Comparison of ENCODE assay signal across 8 cellular contexts in genomic region chr4:102430511-102430910, GRCh38.
DNase-seq lines count a peak whose midpoint lies in the region; ATAC-seq, FAIRE-seq and TF ChIP-seq lines count a peak whose summit lies in the region.

No MANE protein-coding gene starts in this region.

- CTCF ChIA-PET in HCT116 (lab: Charles Lee): interaction anchor here (0.6 to 1.6 kb wide), 31 partner anchors 11 to 1687 kb away, joined by 3 to 14 read pairs (median 3); partner anchors contain the start of gene BDH2

- H3K4me1 Mint-ChIP-seq in activated naive CD8-positive, alpha-beta T cell treated with anti-CD3 and anti-CD28 coated beads, Interleukin-2, amount 10 ng/mL, durations not matched to agents 7 days and 5 days: peaks cover 16% of the 10 kb centered on the region

- H3K4me1 ChIP-seq in BLaER1 treated with 17β-estradiol and CSF1 and Interleukin-3, amounts not matched to agents 10 nM and 100 nM: peaks cover 0 to 7% (median 5%) of the 10 kb centered on the region in 10 experiments; a peak in 8 of 20 replicates
- H3K4me1 ChIP-seq in HCT116 (ENCODE audit: control insufficient read depth in 1 of 2, insufficient read depth in 2 of 2, low read length in 2 of 2) (peaks cover 18 to 29% of the 10 kb centered on the region in 2 experiments; a peak in 3 of 4 replicates), stomach smooth muscle (ENCODE audit: control insufficient read depth, insufficient read depth, low read length) (no peaks in the 10 kb centered on the region)

- no peak for ATAC-seq in HCT116
- peak; percentile 11 for ATAC-seq in activated naive CD8-positive, alpha-beta T cell treated with anti-CD3 and anti-CD28 coated beads, Interleukin-2, amount 10 ng/mL, durations not matched to agents 7 days and 5 days (ENCODE audit: low read depth)

- H3K27me3 Mint-ChIP-seq in activated naive CD8-positive, alpha-beta T cell treated with anti-CD3 and anti-CD28 coated beads, Interleukin-2, amount 10 ng/mL, durations not matched to agents 7 days and 5 days: no peaks in the 10 kb centered on the region

- H3K4me3 ChIP-seq in BLaER1 treated with 17β-estradiol and CSF1 and Interleukin-3, amounts not matched to agents 10 nM and 100 nM: peak overlapping the region; percentile 65 to 75 (median 67)
- H3K4me3 ChIP-seq in HCT116 (replicated peaks in 1 of 2; ENCODE audit: low read depth in 1 of 2, low read length in 2 of 2) (peak overlapping the region; percentile 52 to 65), stomach smooth muscle (ENCODE audit: low read length in 2 of 2) (peak overlapping the region; percentile 71 to 81)

- peak overlapping the region; percentile 73 to 82 (median 79) for H3K9ac ChIP-seq in BLaER1 treated with 17β-estradiol and CSF1 and Interleukin-3, amounts not matched to agents 10 nM and 100 nM
- peak overlapping the region; percentile 72 for H3K9ac ChIP-seq in HCT116 (ENCODE audit: low read length)
- peak overlapping the region; percentile 66 to 72 for H3K9ac ChIP-seq in stomach smooth muscle (ENCODE audit: low read length in 2 of 2)

- H2AFZ ChIP-seq in HCT116 (ENCODE audit: low read depth, low read length, poor library complexity, severe bottlenecking): peak overlapping the region; percentile 89

- POLR2A ChIA-PET in HCT116 (lab: Charles Lee): interaction anchor here (0.6 to 1.2 kb wide), 2 partner anchors 190 to 406 kb away, joined by 3 to 5 read pairs; no protein-coding TSS in a partner anchor
- POLR2A ChIA-PET in activated naive CD8-positive, alpha-beta T cell treated with anti-CD3 and anti-CD28 coated beads, Interleukin-2, amount 10 ng/mL, durations not matched to agents 7 days and 5 days (lab: Charles Lee): interaction anchor here (0.7 to 2.2 kb wide), 4 partner anchors 19 to 438 kb away, joined by 3 to 31 read pairs (median 6); partner anchors contain the start of genes CISD2 and SLC39A8

- H4K20me1 ChIP-seq in BLaER1 treated with 17β-estradiol and CSF1 and Interleukin-3, amounts not matched to agents 10 nM and 100 nM: no peaks in the 10 kb centered on the region
- H4K20me1 ChIP-seq in HCT116 (ENCODE audit: insufficient read depth): no peaks in the 10 kb centered on the region

- TF ChIP-seq CTCF in HCT116 (IDR thresholded peaks at IDR 0.05 in 2 of 3, conservative IDR thresholded peaks at IDR 0.05 in 1 of 3; ENCODE audit: borderline replicate concordance in 1 of 3, insufficient read depth in 1 of 3, low read depth in 2 of 3, low read length in 2 of 3): no peak

- H3K27me3 ChIP-seq in BLaER1 treated with 17β-estradiol and CSF1 and Interleukin-3, amounts not matched to agents 10 nM and 100 nM: peaks cover 9 to 20% (median 16%) of the 10 kb centered on the region in 11 experiments; a peak in 21 of 22 replicates
- H3K27me3 ChIP-seq in HCT116 (ENCODE audit: insufficient read depth, low read length): no peaks in the 10 kb centered on the region
- H3K27me3 ChIP-seq in stomach smooth muscle (ENCODE audit: control insufficient read depth in 1 of 2, insufficient read depth in 2 of 2, low read length in 2 of 2): no peaks in the 10 kb centered on the region

- intact Hi-C loops in HCT116 (cut with micrococcal nuclease): loop anchor here (2.0 kb wide), 1 partner anchor 660 kb away; no protein-coding TSS in a partner anchor

- peak overlapping the region; percentile 91 for H3K4me3 Mint-ChIP-seq in activated naive CD8-positive, alpha-beta T cell treated with anti-CD3 and anti-CD28 coated beads, Interleukin-2, amount 10 ng/mL, durations not matched to agents 7 days and 5 days

- BruUV-seq in HCT116 (replicated peaks; lab: Mats Ljungman, UMichigan): TSS peak; percentile 72

- no peak for TF ChIP-seq POLR2A in HCT116 (IDR thresholded peaks at IDR 0.05; ENCODE audit: borderline replicate concordance, extremely low read depth, insufficient read depth, insufficient read length)

- no peaks in the 10 kb centered on the region for H3K9me2 ChIP-seq in HCT116 (ENCODE audit: insufficient read depth)

- no peak for TF ChIP-seq RAD21 in HCT116 (IDR thresholded peaks at IDR 0.05; ENCODE audit: low read depth)

- DNase-seq in HCT116 (ENCODE audit: low read depth, low spot score): no peak
- DNase-seq in activated naive CD8-positive, alpha-beta T cell treated with anti-CD3 and anti-CD28 coated beads, Interleukin-2, amount 10 ng/mL, durations not matched to agents 7 days and 5 days: no peak
- DNase-seq in stimulated activated CD4-positive, alpha-beta T cell treated with anti-CD3 and anti-CD28 coated beads, Interleukin-2, amount 100 ng/mL, for 24 hours: no peak
- no peak for DNase-seq in LoVo (ENCODE audit: low spot score)
- DNase-seq in kidney glomerular epithelial cell (lab: John Stamatoyannopoulos, UW): no peak

- H3K4me2 ChIP-seq in BLaER1 treated with 17β-estradiol and CSF1 and Interleukin-3, amounts not matched to agents 10 nM and 100 nM: peak overlapping the region; percentile 70 to 93 (median 79)
- H3K4me2 ChIP-seq in HCT116 (ENCODE audit: low read length): peak overlapping the region; percentile 93

- peak; percentile 76 for FAIRE-seq in islet of Langerhans (lab: Jason Lieb, UNC)

- H3K36me3 ChIP-seq in BLaER1 treated with 17β-estradiol and CSF1 and Interleukin-3, amounts not matched to agents 10 nM and 100 nM: no peaks in the 10 kb centered on the region
- no peaks in the 10 kb centered on the region for H3K36me3 ChIP-seq in HCT116 (ENCODE audit: control insufficient read depth in 1 of 2, insufficient read depth in 2 of 2, low read length in 2 of 2)
- H3K36me3 ChIP-seq in stomach smooth muscle (ENCODE audit: control insufficient read depth in 2 of 2, insufficient read depth in 2 of 2, low read length in 2 of 2): no peaks in the 10 kb centered on the region

- peak overlapping the region in 10 of 11 experiments; percentile 61 to 77 (median 68); a peak in 17 of 22 replicates for H3K27ac ChIP-seq in BLaER1 treated with 17β-estradiol and CSF1 and Interleukin-3, amounts not matched to agents 10 nM and 100 nM
- H3K27ac ChIP-seq in HCT116 (ENCODE audit: low read depth, low read length) (peak overlapping the region; percentile 52; the same call in 1 of the 2 replicates), stomach smooth muscle (ENCODE audit: low read length) (no peak overlapping the region)

- peaks cover 3% of the 10 kb centered on the region for H3K9me3 Mint-ChIP-seq in activated naive CD8-positive, alpha-beta T cell treated with anti-CD3 and anti-CD28 coated beads, Interleukin-2, amount 10 ng/mL, durations not matched to agents 7 days and 5 days

- RAD21 ChIA-PET in HCT116 (lab: Charles Lee; ENCODE audit: low non-redundant PET in 1 of 2, low total read pairs in 2 of 2, uncharacterized antibody in 2 of 2, unreplicated experiment in 2 of 2): interaction anchor here in 1 of 2 experiments (0.6 to 0.7 kb wide), 2 partner anchors 41 to 67 kb away, joined by 3 to 4 read pairs; no protein-coding TSS in a partner anchor

- no peaks in the 10 kb centered on the region for H3K79me2 ChIP-seq in HCT116 (ENCODE audit: insufficient read depth, low read length)

- H3K27ac Mint-ChIP-seq in activated naive CD8-positive, alpha-beta T cell treated with anti-CD3 and anti-CD28 coated beads, Interleukin-2, amount 10 ng/mL, durations not matched to agents 7 days and 5 days: peak overlapping the region; percentile 86

- peaks cover 9% of the 10 kb centered on the region for H3K36me3 Mint-ChIP-seq in activated naive CD8-positive, alpha-beta T cell treated with anti-CD3 and anti-CD28 coated beads, Interleukin-2, amount 10 ng/mL, durations not matched to agents 7 days and 5 days

- peaks cover 7 to 14% (median 10%) of the 10 kb centered on the region in 11 experiments; a peak in 16 of 22 replicates for H3K9me3 ChIP-seq in BLaER1 treated with 17β-estradiol and CSF1 and Interleukin-3, amounts not matched to agents 10 nM and 100 nM (replicated peaks in 1 of 11)
- H3K9me3 ChIP-seq in HCT116 (ENCODE audit: control insufficient read depth in 1 of 2, insufficient read depth in 1 of 2, low read depth in 1 of 2, low read length in 2 of 2) (no peaks in the 10 kb centered on the region), stomach smooth muscle (ENCODE audit: control insufficient read depth in 2 of 2, low read length in 2 of 2) (no peaks in the 10 kb centered on the region)

TF ChIP-seq in HCT116, 20 proteins besides CTCF, POLR2A, EP300 and RAD21:
- TF ChIP-seq ELF1 (IDR thresholded peaks at IDR 0.05; ENCODE audit: borderline replicate concordance, low read depth) (no peak), JUND (IDR thresholded peaks at IDR 0.05) (no peak), EGR1 (IDR thresholded peaks at IDR 0.05; ENCODE audit: low read depth) (no peak), POLR2AphosphoS5 (IDR thresholded peaks at IDR 0.05; ENCODE audit: low read depth, low read length) (no peak), CBX3 (IDR thresholded peaks at IDR 0.05; ENCODE audit: low read depth) (no peak), SRF (IDR thresholded peaks at IDR 0.05; ENCODE audit: low read depth) (no peak)
